Comparison of ENCODE assay signal across 9 cellular contexts in genomic region chr11:65571420-65571819, GRCh38. TPM values are rescaled to one million over a fixed set of nuclear protein-coding genes. Genes with fewer than 3 reads are reported as not detected.
DNase-seq lines count a peak whose midpoint lies in the region; ATAC-seq, FAIRE-seq and TF ChIP-seq lines count a peak whose summit lies in the region.
"Had no signal": no experiment of that assay in that cellular context is flagged by ENCODE, and none has a peak within 500 bp of the region (broad histone marks: within the 10 kb centered on the region; RNA-seq: fewer than 3 reads in every experiment).

No MANE protein-coding gene starts in this region.

- peaks cover 64% of the 10 kb centered on the region for H3K79me2 ChIP-seq in mammary epithelial cell (ENCODE audit: insufficient read depth, low read length)

- no peak overlapping the region for H2AFZ ChIP-seq in mammary epithelial cell (ENCODE audit: low read depth, low read length)

- CTCF ChIA-PET in A673 (lab: Charles Lee) = interaction anchor here (0.6 to 2.1 kb wide), 4 partner anchors 11 to 205 kb away, joined by 4 to 13 read pairs (median 8); no protein-coding TSS in a partner anchor
- CTCF ChIA-PET in mammary epithelial cell (lab: Charles Lee; ENCODE audit: low non-redundant PET) = interaction anchor here (3.3 kb wide), 1 partner anchor 31 kb away, joined by 20 read pairs; no protein-coding TSS in a partner anchor

- peak overlapping the region; percentile 95 for H3K4me2 ChIP-seq in mammary epithelial cell (ENCODE audit: insufficient read depth, low read depth, low read length)

- FAIRE-seq in HTR-8/SVneo (lab: Jason Lieb, UNC) = no peak

- H3K4me3 ChIP-seq in A673 (ENCODE audit: low read depth, low read length, poor library complexity, severe bottlenecking) = peak overlapping the region; percentile 87
- H3K4me3 ChIP-seq in HUES6 (ENCODE audit: low read depth, low read length) = peak overlapping the region; percentile 91
- H3K4me3 ChIP-seq in mammary epithelial cell (replicated peaks in 1 of 3; ENCODE audit: insufficient read depth in 1 of 3, low read depth in 2 of 3, low read length in 3 of 3) = peak overlapping the region; percentile 60 to 97 (median 91)
- H3K4me3 ChIP-seq in mucosa of stomach (ENCODE audit: low read length) = peak overlapping the region; percentile 91

- H3K36me3 ChIP-seq in A673 (ENCODE audit: insufficient read depth, low read length, poor library complexity, severe bottlenecking) (peaks cover 6% of the 10 kb centered on the region), HUES6 (ENCODE audit: control insufficient read depth, insufficient read depth, low read length) (no peaks in the 10 kb centered on the region), mammary epithelial cell (ENCODE audit: insufficient read depth, low read length) (no peaks in the 10 kb centered on the region), mucosa of stomach (ENCODE audit: control insufficient read depth, insufficient read depth, low read length) (no peaks in the 10 kb centered on the region)

- intact Hi-C loops in A673 (cut with micrococcal nuclease; ENCODE audit: unreplicated experiment) = loop anchor here (5.0 kb wide), 2 partner anchors 36 to 189 kb away; partner anchors contain the start of gene SLC25A45
- intact Hi-C loops in mammary epithelial cell (cut with micrococcal nuclease) = loop anchor here (5.0 kb wide), 2 partner anchors 91 to 94 kb away; partner anchors contain the start of gene RELA

- no peak for DNase-seq in A673 (ENCODE audit: low spot score)
- no peak for DNase-seq in mammary epithelial cell
- DNase-seq in NCI-H1417 treated with DMSO at 0.1 percent for 48 hours (lab: John Stamatoyannopoulos, UW) = no peak
- no peak for DNase-seq in NCI-H510A (lab: John Stamatoyannopoulos, UW)
- DNase-seq in HTR-8/SVneo (ENCODE audit: insufficient read length, low spot score) = no peak

- WGBS in mammary epithelial cell (ENCODE audit: low coverage, missing lambda C conversion rate) = 86% methylated on average over 9 of the region's 9 CpGs

- H3K27me3 ChIP-seq in A673 (replicated peaks; ENCODE audit: insufficient read depth, low read depth, low read length, poor library complexity) (no peaks in the 10 kb centered on the region), HUES6 (ENCODE audit: control insufficient read depth, insufficient read depth, low read length) (peaks cover 17% of the 10 kb centered on the region), mammary epithelial cell (ENCODE audit: insufficient read depth, low read length) (no peaks in the 10 kb centered on the region), mucosa of stomach (ENCODE audit: control insufficient read depth, insufficient read depth, low read length) (no peaks in the 10 kb centered on the region)

- in situ Hi-C loops in mammary epithelial cell (cut with MboI; ENCODE audit: low sequenced_read_pairs in 2 of 2) = no loop called here

- H3K9ac ChIP-seq in HUES6 (ENCODE audit: low read length) = no peak overlapping the region
- no peak overlapping the region for H3K9ac ChIP-seq in mammary epithelial cell (ENCODE audit: insufficient read depth, low read length)
- H3K9ac ChIP-seq in mucosa of stomach (ENCODE audit: low read length) = no peak overlapping the region

- ATAC-seq in GM21423 (IDR thresholded peaks at IDR 0.05; ENCODE audit: unreplicated experiment) = no peak
- ATAC-seq: sciatic nerve had no signal

- no peaks in the 10 kb centered on the region for H4K20me1 ChIP-seq in mammary epithelial cell (ENCODE audit: insufficient read depth, low read length)

- H3K9me3 ChIP-seq in A673 (ENCODE audit: low read depth, low read length, poor library complexity, severe bottlenecking) (no peaks in the 10 kb centered on the region), HUES6 (ENCODE audit: control insufficient read depth, insufficient read depth, low read depth, low read length) (no peaks in the 10 kb centered on the region), mammary epithelial cell (replicated peaks; ENCODE audit: insufficient read depth, low read length) (no peaks in the 10 kb centered on the region), mucosa of stomach (ENCODE audit: control insufficient read depth, low read length) (no peaks in the 10 kb centered on the region)

- BruUV-seq in A673 (replicated peaks; lab: Mats Ljungman, UMichigan) (no TSS peak), mammary epithelial cell (replicated peaks; lab: Mats Ljungman, UMichigan) (no TSS peak)

- dilution Hi-C loops in mammary epithelial cell (cut with HindIII; ENCODE audit: low sequenced_read_pairs) = loop anchor here (5.0 kb wide), 2 partner anchors 74 to 219 kb away; partner anchors contain the start of genes MALAT1 and TIGD3

- no peak for TF ChIP-seq CTCF in A673 (conservative IDR thresholded peaks at IDR 0.05; ENCODE audit: low read depth, low read length)
- no peak for TF ChIP-seq CTCF in mammary epithelial cell (conservative IDR thresholded peaks at IDR 0.05 in 1 of 2, IDR thresholded peaks at IDR 0.05 in 1 of 2; ENCODE audit: extremely low read depth in 1 of 2, insufficient read depth in 1 of 2, low read depth in 1 of 2, low read length in 2 of 2)

- POLR2A ChIA-PET in A673 (lab: Charles Lee; ENCODE audit: low non-redundant PET) = no interaction called here

- peaks cover 35% of the 10 kb centered on the region for H3K4me1 ChIP-seq in A673 (ENCODE audit: insufficient read depth, low read length, poor library complexity, severe bottlenecking)
- peaks cover 35% of the 10 kb centered on the region for H3K4me1 ChIP-seq in HUES6 (ENCODE audit: control insufficient read depth, insufficient read depth, low read length)
- H3K4me1 ChIP-seq in mammary epithelial cell (ENCODE audit: insufficient read depth, low read length) = peaks cover 53% of the 10 kb centered on the region
- H3K4me1 ChIP-seq in mucosa of stomach (ENCODE audit: control insufficient read depth, insufficient read depth, low read length) = peaks cover 58% of the 10 kb centered on the region

- H3K27ac ChIP-seq in A673 (ENCODE audit: low read depth, low read length, poor library complexity, severe bottlenecking) = peak overlapping the region; percentile 92
- H3K27ac ChIP-seq in HUES6 (ENCODE audit: low read depth, low read length) = no peak overlapping the region
- peak overlapping the region; percentile 81 for H3K27ac ChIP-seq in mammary epithelial cell (ENCODE audit: insufficient read depth, low read depth, low read length)

RNA-seq across cellular contexts. Expression of gene FAM89B, which starts 0.9 kb away (rescaled TPM):
- total RNA-seq in A673 (2021) (79.8 and 88.3 TPM in 2 replicates), mammary epithelial cell (10 to 100 TPM; 21.2 to 35.1 TPM)
- 26.0 TPM for polyA plus RNA-seq in mammary epithelial cell
- 27.4 TPM for polyA minus RNA-seq in mammary epithelial cell

RNA-seq across cellular contexts. Expression of gene ZNRD2, which starts 1.1 kb away (rescaled TPM):
- total RNA-seq in A673 (2021) (95.4 and 98.9 TPM in 2 replicates), mammary epithelial cell (10 to 100 TPM; 35.2 to 52.8 TPM)
- 60.2 TPM for polyA plus RNA-seq in mammary epithelial cell
- polyA minus RNA-seq in mammary epithelial cell = 6.7 TPM

RNA-seq across cellular contexts. Expression of gene EHBP1L1, which starts 4.4 kb away (rescaled TPM):
- total RNA-seq in A673 (2021) (29.5 and 40.9 TPM in 2 replicates), mammary epithelial cell (10 to 100 TPM; 17.5 to 47.5 TPM)
- polyA plus RNA-seq in mammary epithelial cell = 17.7 TPM
- polyA minus RNA-seq in mammary epithelial cell = 14.2 TPM

RNA-seq across cellular contexts. Expression of gene LTBP3, which starts 13.3 kb away (rescaled TPM):
- total RNA-seq in A673 (2021) = 92.1 and 123 TPM in 2 replicates
- total RNA-seq in mammary epithelial cell = 10 to 100 TPM; 21.0 to 42.5 TPM
- polyA plus RNA-seq in mammary epithelial cell = 46.5 TPM
- polyA minus RNA-seq in mammary epithelial cell = 38.3 TPM

RNA-seq across cellular contexts. Expression of gene KCNK7, which starts 24.2 kb away (rescaled TPM):
- total RNA-seq in A673 (2021) (1.7 and 2.3 TPM in 2 replicates), mammary epithelial cell (under 1 TPM; 0.17 to 0.24 TPM)
- 0.20 TPM for polyA plus RNA-seq in mammary epithelial cell
- 0.57 TPM for polyA minus RNA-seq in mammary epithelial cell
